ENCODE assay signal across 8 cellular contexts in genomic region chr22:44625981-44626687, GRCh38.
DNase-seq lines count a peak whose midpoint lies in the region; ATAC-seq and TF ChIP-seq lines count a peak whose summit lies in the region.

No MANE protein-coding gene starts in this region.

- intact Hi-C loops in activated T-helper 2 cell treated with anti-CD3 and anti-CD28 coated beads, Interferon-gamma antibody, Interleukin-2, Interleukin-4, amounts not matched to agents 10 μg/mL and 5 μg/mL and 100 μg/mL, durations not matched to agents 14 hours and 24 hours and 36 hours (cut with micrococcal nuclease) = loop anchor here (1.0 to 10.0 kb wide), 3 partner anchors 541 to 1239 kb away; no protein-coding TSS in a partner anchor

- H3K9me3 ChIP-seq in RWPE2 (ENCODE audit: severe bottlenecking) (no peaks in the 10 kb centered on the region), neutrophil (no peaks in the 10 kb centered on the region)

- peaks cover 2% of the 10 kb centered on the region for H3K4me1 Mint-ChIP-seq in activated T-helper 2 cell treated with anti-CD3 and anti-CD28 coated beads, Interferon-gamma antibody, Interleukin-2, Interleukin-4, amounts not matched to agents 10 μg/mL and 5 μg/mL and 100 μg/mL, durations not matched to agents 14 hours and 24 hours and 36 hours (ENCODE audit: low read depth)

- peak; percentile 89 for TF ChIP-seq CTCF in RWPE2 (IDR thresholded peaks at IDR 0.05; ENCODE audit: poor library complexity, severe bottlenecking)
- peak; percentile 87 for TF ChIP-seq CTCF in fibroblast of pulmonary artery (IDR thresholded peaks at IDR 0.05; ENCODE audit: low read length, missing control alignments)
- TF ChIP-seq CTCF in neutrophil (IDR thresholded peaks at IDR 0.05) = peak; percentile 92

- no peak overlapping the region for H3K27ac ChIP-seq in RWPE2 (ENCODE audit: poor library complexity, severe bottlenecking)
- H3K27ac ChIP-seq in neutrophil = no peak overlapping the region

- no peaks in the 10 kb centered on the region for H3K36me3 ChIP-seq in RWPE2 (ENCODE audit: low read depth)
- no peaks in the 10 kb centered on the region for H3K36me3 ChIP-seq in neutrophil

- peaks cover 3% of the 10 kb centered on the region for H3K27me3 Mint-ChIP-seq in activated T-helper 2 cell treated with anti-CD3 and anti-CD28 coated beads, Interferon-gamma antibody, Interleukin-2, Interleukin-4, amounts not matched to agents 10 μg/mL and 5 μg/mL and 100 μg/mL, durations not matched to agents 14 hours and 24 hours and 36 hours (ENCODE audit: low read depth)

- peak; percentile 64 for DNase-seq in Caki2 (ENCODE audit: low read depth)
- no peak for DNase-seq in RWPE2 (ENCODE audit: low spot score)
- DNase-seq in activated T-helper 2 cell treated with anti-CD3 and anti-CD28 coated beads, Interferon-gamma antibody, Interleukin-2, Interleukin-4, amounts not matched to agents 10 μg/mL and 5 μg/mL and 100 μg/mL, durations not matched to agents 14 hours and 24 hours and 36 hours (ENCODE audit: low spot score) = peak; percentile 73
- peak; percentile 63 for DNase-seq in fibroblast of pulmonary artery (ENCODE audit: low read depth)
- peak; percentile 84 for DNase-seq in superior temporal gyrus (ENCODE audit: extremely low spot score)

- no peaks in the 10 kb centered on the region for H3K36me3 Mint-ChIP-seq in activated T-helper 2 cell treated with anti-CD3 and anti-CD28 coated beads, Interferon-gamma antibody, Interleukin-2, Interleukin-4, amounts not matched to agents 10 μg/mL and 5 μg/mL and 100 μg/mL, durations not matched to agents 14 hours and 24 hours and 36 hours (ENCODE audit: low read depth)

- H3K27ac Mint-ChIP-seq in activated T-helper 2 cell treated with anti-CD3 and anti-CD28 coated beads, Interferon-gamma antibody, Interleukin-2, Interleukin-4, amounts not matched to agents 10 μg/mL and 5 μg/mL and 100 μg/mL, durations not matched to agents 14 hours and 24 hours and 36 hours = no peak overlapping the region

- peak; percentile 98 for TF ChIP-seq RAD21 in Ishikawa (IDR thresholded peaks at IDR 0.05; ENCODE audit: low read depth)

- ATAC-seq in RWPE2 (ENCODE audit: low read depth) = peak; percentile 59; the same call in 2 of the 3 replicates
- ATAC-seq in HG03442 (IDR thresholded peaks at IDR 0.05; ENCODE audit: unreplicated experiment) = no peak

- H3K4me1 ChIP-seq in RWPE2 (ENCODE audit: insufficient read depth, poor library complexity, severe bottlenecking) (no peaks in the 10 kb centered on the region), neutrophil (ENCODE audit: control insufficient read depth in 1 of 2, insufficient read depth in 1 of 2, low read depth in 1 of 2, low read length in 1 of 2) (no peaks in the 10 kb centered on the region)

- H3K9me3 Mint-ChIP-seq in activated T-helper 2 cell treated with anti-CD3 and anti-CD28 coated beads, Interferon-gamma antibody, Interleukin-2, Interleukin-4, amounts not matched to agents 10 μg/mL and 5 μg/mL and 100 μg/mL, durations not matched to agents 14 hours and 24 hours and 36 hours = no peaks in the 10 kb centered on the region

- H3K27me3 ChIP-seq in RWPE2 (ENCODE audit: insufficient read depth, poor library complexity, severe bottlenecking) = peaks cover 3% of the 10 kb centered on the region
- H3K27me3 ChIP-seq in neutrophil = peaks cover 12% of the 10 kb centered on the region

- H3K4me3 ChIP-seq in RWPE2 (ENCODE audit: severe bottlenecking) (no peak overlapping the region), fibroblast of pulmonary artery (replicated peaks; ENCODE audit: low read depth, low read length) (no peak overlapping the region), neutrophil (ENCODE audit: low read depth in 1 of 2, low read length in 1 of 2) (no peak overlapping the region)

- no peak for TF ChIP-seq EP300 in Ishikawa (IDR thresholded peaks at IDR 0.05; ENCODE audit: borderline replicate concordance)

- H3K4me3 Mint-ChIP-seq in activated T-helper 2 cell treated with anti-CD3 and anti-CD28 coated beads, Interferon-gamma antibody, Interleukin-2, Interleukin-4, amounts not matched to agents 10 μg/mL and 5 μg/mL and 100 μg/mL, durations not matched to agents 14 hours and 24 hours and 36 hours (ENCODE audit: low read depth) = no peak overlapping the region

- in situ Hi-C loops in Caki2 (cut with HindIII; ENCODE audit: low pct_unique_long_range_greater_than_20kb, low sequenced_read_pairs) = no loop called here

TF ChIP-seq in Ishikawa, 13 proteins besides CTCF, POLR2A, EP300 and RAD21:
- TF ChIP-seq CREB1 (IDR thresholded peaks at IDR 0.05; ENCODE audit: low read depth) (no peak), TCF12 (IDR thresholded peaks at IDR 0.05; ENCODE audit: low read depth) (no peak), EGR1 (IDR thresholded peaks at IDR 0.05) (no peak), ZBTB7A (IDR thresholded peaks at IDR 0.05; ENCODE audit: low read depth) (no peak)
